ENCODE assay signal across 8 cellular contexts in genomic region chr12:68610435-68611093, GRCh38. TPM values are rescaled to one million over a fixed set of nuclear protein-coding genes. Genes with fewer than 3 reads are reported as not detected.
DNase-seq lines count a peak whose midpoint lies in the region; ATAC-seq, FAIRE-seq and TF ChIP-seq lines count a peak whose summit lies in the region.

RAP1B (plus strand) TSS chr12:68610899; CDS start chr12:68648725, 37,826 bp downstream.

- TF ChIP-seq CTCF in D721Med (IDR thresholded peaks at IDR 0.05; ENCODE audit: insufficient read depth, missing control alignments) (no peak), OCI-LY3 (IDR thresholded peaks at IDR 0.05; ENCODE audit: low read depth, low read length) (no peak), epithelial cell of esophagus (IDR thresholded peaks at IDR 0.05; ENCODE audit: insufficient read depth, low read depth, low read length, missing control alignments) (no peak)

- H3K27ac ChIP-seq in HUES64 (ENCODE audit: low read depth, low read length) (peak within 1 kb of the TSS; percentile 99), OCI-LY3 (ENCODE audit: low read length) (peak within 1 kb of the TSS; percentile 86)

- H3K4me3 ChIP-seq in HUES64 (ENCODE audit: low read length) (peak within 1 kb of the TSS; percentile 90), OCI-LY3 (ENCODE audit: low read length) (peak within 1 kb of the TSS; percentile 95), epithelial cell of esophagus (ENCODE audit: low read length) (peak within 1 kb of the TSS; percentile 93), mononuclear cell (ENCODE audit: low read length) (peak within 1 kb of the TSS; percentile 98)

- WGBS in HUES64 = under 1% methylated on average over 83 of the region's 83 CpGs

- peak within 1 kb of the TSS; percentile 96 for H3K4me2 ChIP-seq in OCI-LY3 (ENCODE audit: low read length)

- H3K9ac ChIP-seq in HUES64 (ENCODE audit: low read depth, low read length) (peak within 1 kb of the TSS; percentile 98), OCI-LY3 (ENCODE audit: low read length) (peak within 1 kb of the TSS; percentile 96)

- H3K4me1 ChIP-seq in HUES64 (ENCODE audit: insufficient read depth, low read length) = peaks cover 33% of the 10 kb centered on the region
- H3K4me1 ChIP-seq in OCI-LY3 (ENCODE audit: low read length) = peaks cover 33% of the 10 kb centered on the region
- H3K4me1 ChIP-seq in mononuclear cell (ENCODE audit: insufficient read depth, low read length) = peaks cover 34% of the 10 kb centered on the region

- peaks cover 48% of the 10 kb centered on the region for H3K79me2 ChIP-seq in OCI-LY3 (ENCODE audit: low read length)

- H2AFZ ChIP-seq in OCI-LY3 (ENCODE audit: low read depth, low read length) = peak within 1 kb of the TSS; percentile 94

- peaks cover 35% of the 10 kb centered on the region for H4K20me1 ChIP-seq in OCI-LY3 (ENCODE audit: insufficient read depth, low read length)

- peak; percentile 82 for ATAC-seq in GM21515 (IDR thresholded peaks at IDR 0.05; ENCODE audit: unreplicated experiment)

- H3K36me3 ChIP-seq in HUES64 (ENCODE audit: insufficient read depth, low read length) (peaks cover 3% of the 10 kb centered on the region; the same call in 1 of the 2 replicates), OCI-LY3 (replicated peaks; ENCODE audit: low read depth, low read length) (peaks cover 12% of the 10 kb centered on the region)

- H3K27me3 ChIP-seq in HUES64 (ENCODE audit: insufficient read depth, low read length) (no peaks in the 10 kb centered on the region), OCI-LY3 (ENCODE audit: low read depth, low read length) (no peaks in the 10 kb centered on the region), mononuclear cell (ENCODE audit: insufficient read depth, low read length) (no peaks in the 10 kb centered on the region)

- DNase-seq in D721Med (ENCODE audit: insufficient read length, low spot score) (peak; percentile 71), activated T-cell treated with anti-CD3 and anti-CD28 coated beads for 24 hours (ENCODE audit: low read depth) (peak; percentile 85), epithelial cell of esophagus (ENCODE audit: low read depth) (peak; percentile 91)
- DNase-seq in stimulated activated CD8-positive, alpha-beta memory T cell treated with anti-CD3 and anti-CD28 coated beads, Interleukin-2, amount 100 ng/mL, for 48 hours (ENCODE audit: low read depth in 2 of 2) = peak; percentile 81

- no peak for FAIRE-seq in D721Med (lab: Jason Lieb, UNC)

- H3K9me3 ChIP-seq in HUES64 (ENCODE audit: insufficient read depth, low read depth, low read length) (no peaks in the 10 kb centered on the region), OCI-LY3 (ENCODE audit: insufficient read depth, low read length) (no peaks in the 10 kb centered on the region), mononuclear cell (ENCODE audit: low read depth, low read length) (no peaks in the 10 kb centered on the region)

RNA-seq across cellular contexts. Expression of gene RAP1B, which starts in this region (rescaled TPM):
- polyA plus RNA-seq in HUES64 (2013, experiment 1 of 2) = 124 TPM
- polyA plus RNA-seq in HUES64 (2013, experiment 2 of 2) = 134 TPM
- total RNA-seq in mononuclear cell = 414 TPM

Comparison
In these comparisons a context has a peak if more than half of its experiments do, and no peak if none do; other contexts are left out.
1. Peak in every context shown above with its lines: DNase-seq, ATAC-seq, H3K4me3 ChIP-seq and H3K27ac ChIP-seq.